ENCODE assay signal across 8 cellular contexts in the genomic region with DNA sequence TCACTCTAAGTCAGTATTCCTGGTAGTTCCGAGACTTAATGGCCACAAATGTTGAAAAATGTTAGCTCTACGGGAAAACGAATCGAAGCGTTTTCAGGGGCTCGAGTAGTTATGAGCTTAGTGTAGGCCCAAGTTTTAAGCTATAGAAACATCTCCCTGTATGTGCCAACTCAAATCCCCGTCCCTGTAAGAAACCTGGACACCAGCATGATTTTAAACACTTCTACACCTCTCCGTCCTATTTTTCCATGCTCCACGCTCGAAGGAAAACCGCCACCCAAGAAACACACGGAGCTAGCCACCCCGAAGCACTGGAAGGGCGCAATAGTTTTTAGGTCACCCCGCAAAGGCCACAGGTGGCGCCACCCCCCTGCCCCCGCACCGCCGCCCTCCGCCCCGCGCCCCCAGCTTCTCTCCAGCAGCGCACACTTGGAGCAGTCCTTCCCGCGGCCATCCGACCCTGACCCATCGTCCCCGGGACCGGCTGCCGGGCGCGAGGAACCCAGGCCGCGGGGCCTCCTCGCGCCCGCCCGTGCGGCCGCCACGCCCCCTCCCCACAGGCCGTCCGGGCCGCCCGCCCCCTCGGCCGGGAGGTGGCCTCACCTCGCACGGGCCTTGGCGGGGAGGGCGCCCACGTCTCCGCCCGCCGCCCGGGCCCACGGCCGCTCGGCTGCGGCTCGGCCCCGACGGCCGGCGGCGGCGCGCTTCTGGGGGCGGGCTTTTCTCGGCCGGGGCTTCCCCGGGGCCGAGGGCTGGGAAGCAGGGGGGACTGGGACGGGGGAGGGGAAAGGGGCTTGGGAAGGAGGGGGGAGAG. TPM values are rescaled to one million over a fixed set of nuclear protein-coding genes. Genes with fewer than 3 reads are reported as not detected.
DNase-seq lines count a peak whose midpoint lies in the region; ATAC-seq and TF ChIP-seq lines count a peak whose summit lies in the region.

No MANE protein-coding gene starts in this region.

- H3K27ac Mint-ChIP-seq in osteocyte (ENCODE audit: unreplicated experiment), result peak overlapping the region; percentile 97

- peaks cover 2% of the 10 kb centered on the region for H3K36me3 Mint-ChIP-seq in osteocyte (ENCODE audit: unreplicated experiment)

- peak; percentile 6 for TF ChIP-seq CTCF in osteocyte (IDR thresholded peaks at IDR 0.05)

- no peaks in the 10 kb centered on the region for H3K27me3 Mint-ChIP-seq in osteocyte (ENCODE audit: unreplicated experiment)

- peaks cover 27% of the 10 kb centered on the region for H3K4me1 Mint-ChIP-seq in osteocyte (ENCODE audit: unreplicated experiment)

- H3K4me3 Mint-ChIP-seq in osteocyte (ENCODE audit: unreplicated experiment), result peak overlapping the region; percentile 93

- H3K9me3 Mint-ChIP-seq in osteocyte (ENCODE audit: unreplicated experiment), result no peaks in the 10 kb centered on the region

- ATAC-seq in HG02642 (IDR thresholded peaks at IDR 0.05; ENCODE audit: poor library complexity, unreplicated experiment), result peak; percentile 69

- peak in 2 of 3 donors; percentile 20 to 44 for DNase-seq in stimulated activated CD4-positive, alpha-beta T cell treated with anti-CD3 and anti-CD28 coated beads, TNF-alpha, amount 100 ng/mL, for 48 hours (ENCODE audit: low read depth in 3 of 3)
- no peak for DNase-seq in stimulated activated CD4-positive, alpha-beta T cell treated with anti-CD3 and anti-CD28 coated beads, Interleukin-2, amount 100 ng/mL, for 48 hours
- peak; percentile 58 for DNase-seq in NCI-H146 treated with DMSO at 0.1 percent for 48 hours (lab: John Stamatoyannopoulos, UW; ENCODE audit: unreplicated experiment)
- peak; percentile 67 to 72 for DNase-seq in activated T-cell treated with anti-CD3 and anti-CD28 coated beads, Interleukin-2, amount 50 U/mL, for 48 hours
- DNase-seq in foreskin melanocyte, result peak; percentile 20
- DNase-seq in osteocyte (ENCODE audit: extremely low spot score, unreplicated experiment), result peak; percentile 85
- DNase-seq in germinal center (ENCODE audit: low spot score), result no peak

RNA-seq across cellular contexts. Expression of gene R3HDM2, which starts 0.5 kb away (rescaled TPM):
- total RNA-seq in osteocyte, result 62.2 and 65.0 TPM in 2 replicates

RNA-seq across cellular contexts. Expression of gene INHBC, which starts 4.3 kb away (rescaled TPM):
- total RNA-seq in osteocyte, result not detected in 2 replicates

RNA-seq across cellular contexts. Expression of gene INHBE, which starts 24.8 kb away (rescaled TPM):
- 1.0 and 1.3 TPM in 2 replicates for total RNA-seq in osteocyte

RNA-seq across cellular contexts. Expression of gene GLI1, which starts 29.3 kb away (rescaled TPM):
- total RNA-seq in osteocyte, result 3.5 and 7.7 TPM in 2 replicates

RNA-seq across cellular contexts. Expression of gene ARHGAP9, which starts 49.3 kb away (rescaled TPM):
- 1.5 and 2.1 TPM in 2 replicates for total RNA-seq in osteocyte

Comparison
In these comparisons a context has a peak if more than half of its experiments do, and no peak if none do; other contexts are left out.
1. DNase-seq: peak in stimulated activated CD4-positive, alpha-beta T cell treated with anti-CD3 and anti-CD28 coated beads, TNF-alpha, amount 100 ng/mL, for 48 hours (2 of 3), NCI-H146 treated with DMSO at 0.1 percent for 48 hours (single experiment), activated T-cell treated with anti-CD3 and anti-CD28 coated beads, Interleukin-2, amount 50 U/mL, for 48 hours (2 of 2), foreskin melanocyte (single experiment) and osteocyte (single experiment); none in stimulated activated CD4-positive, alpha-beta T cell treated with anti-CD3 and anti-CD28 coated beads, Interleukin-2, amount 100 ng/mL, for 48 hours (0 of 2) and germinal center (single experiment).